ENCODE assay signal across 1 cellular context in genomic region chr20:54133434-54134427, GRCh38.
TF ChIP-seq lines count a peak whose summit lies in the region.

No MANE protein-coding gene starts in this region.

TF ChIP-seq in HepG2, 621 proteins besides CTCF, POLR2A, EP300 and RAD21 (continued from another document and continues in another):
- TF ChIP-seq, protein P1, sequence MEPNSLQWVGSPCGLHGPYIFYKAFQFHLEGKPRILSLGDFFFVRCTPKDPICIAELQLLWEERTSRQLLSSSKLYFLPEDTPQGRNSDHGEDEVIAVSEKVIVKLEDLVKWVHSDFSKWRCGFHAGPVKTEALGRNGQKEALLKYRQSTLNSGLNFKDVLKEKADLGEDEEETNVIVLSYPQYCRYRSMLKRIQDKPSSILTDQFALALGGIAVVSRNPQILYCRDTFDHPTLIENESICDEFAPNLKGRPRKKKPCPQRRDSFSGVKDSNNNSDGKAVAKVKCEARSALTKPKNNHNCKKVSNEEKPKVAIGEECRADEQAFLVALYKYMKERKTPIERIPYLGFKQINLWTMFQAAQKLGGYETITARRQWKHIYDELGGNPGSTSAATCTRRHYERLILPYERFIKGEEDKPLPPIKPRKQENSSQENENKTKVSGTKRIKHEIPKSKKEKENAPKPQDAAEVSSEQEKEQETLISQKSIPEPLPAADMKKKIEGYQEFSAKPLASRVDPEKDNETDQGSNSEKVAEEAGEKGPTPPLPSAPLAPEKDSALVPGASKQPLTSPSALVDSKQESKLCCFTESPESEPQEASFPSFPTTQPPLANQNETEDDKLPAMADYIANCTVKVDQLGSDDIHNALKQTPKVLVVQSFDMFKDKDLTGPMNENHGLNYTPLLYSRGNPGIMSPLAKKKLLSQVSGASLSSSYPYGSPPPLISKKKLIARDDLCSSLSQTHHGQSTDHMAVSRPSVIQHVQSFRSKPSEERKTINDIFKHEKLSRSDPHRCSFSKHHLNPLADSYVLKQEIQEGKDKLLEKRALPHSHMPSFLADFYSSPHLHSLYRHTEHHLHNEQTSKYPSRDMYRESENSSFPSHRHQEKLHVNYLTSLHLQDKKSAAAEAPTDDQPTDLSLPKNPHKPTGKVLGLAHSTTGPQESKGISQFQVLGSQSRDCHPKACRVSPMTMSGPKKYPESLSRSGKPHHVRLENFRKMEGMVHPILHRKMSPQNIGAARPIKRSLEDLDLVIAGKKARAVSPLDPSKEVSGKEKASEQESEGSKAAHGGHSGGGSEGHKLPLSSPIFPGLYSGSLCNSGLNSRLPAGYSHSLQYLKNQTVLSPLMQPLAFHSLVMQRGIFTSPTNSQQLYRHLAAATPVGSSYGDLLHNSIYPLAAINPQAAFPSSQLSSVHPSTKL (CRISPR knock-in tag; IDR thresholded peaks at IDR 0.05), result peak; percentile 89
- TF ChIP-seq MAF1 (CRISPR knock-in tag; IDR thresholded peaks at IDR 0.05; ENCODE audit: borderline replicate concordance) (0 out of 2 replicates have a peak, but pooled peaks have one; percentile 65), ZNF12 (CRISPR knock-in tag; IDR thresholded peaks at IDR 0.05) (peak; percentile 91), ZSCAN12 (CRISPR knock-in tag; IDR thresholded peaks at IDR 0.05) (0 out of 2 replicates have a peak, but pooled peaks have one; percentile 71), MXD4 (CRISPR knock-in tag; IDR thresholded peaks at IDR 0.05) (peak; percentile 53; the same call in 1 of the 2 replicates), ZNF761 (CRISPR knock-in tag; conservative IDR thresholded peaks at IDR 0.05) (peak; percentile 42; the same call in 1 of the 2 replicates), ATRX (CRISPR knock-in tag; IDR thresholded peaks at IDR 0.05; ENCODE audit: borderline replicate concordance) (no peak), TBX3 (IDR thresholded peaks at IDR 0.05; ENCODE audit: borderline replicate concordance) (0 out of 2 replicates have a peak, but pooled peaks have one; percentile 37), RXRB (CRISPR knock-in tag; IDR thresholded peaks at IDR 0.05; ENCODE audit: borderline replicate concordance) (peak; percentile 81; the same call in 1 of the 2 replicates), NFYB (CRISPR knock-in tag; IDR thresholded peaks at IDR 0.05) (no peak; the same call in 1 of the 2 replicates), ZNF672 (CRISPR knock-in tag; IDR thresholded peaks at IDR 0.05) (no peak), MAFG (CRISPR knock-in tag; IDR thresholded peaks at IDR 0.05) (peak; percentile 90), BRCA1 (CRISPR knock-in tag; IDR thresholded peaks at IDR 0.05) (0 out of 2 replicates have a peak, but pooled peaks have one; percentile 56), KDM4B (CRISPR knock-in tag; IDR thresholded peaks at IDR 0.05) (0 out of 2 replicates have a peak, but pooled peaks have one; percentile 39), ASH2L (IDR thresholded peaks at IDR 0.05; ENCODE audit: insufficient read length, low read depth, low read length) (peak; percentile 50), RFX3 (CRISPR knock-in tag; IDR thresholded peaks at IDR 0.05) (no peak), ZNF883 (CRISPR knock-in tag; IDR thresholded peaks at IDR 0.05; ENCODE audit: not compliant biosample characterization) (peak; percentile 80), GATAD1 (CRISPR knock-in tag; IDR thresholded peaks at IDR 0.05) (peak; percentile 60; the same call in 1 of the 2 replicates), AHDC1 (CRISPR knock-in tag; IDR thresholded peaks at IDR 0.05; ENCODE audit: borderline replicate concordance) (peak; percentile 44; the same call in 1 of the 2 replicates), ZNF292 (CRISPR knock-in tag; IDR thresholded peaks at IDR 0.05; ENCODE audit: borderline replicate concordance, low read depth) (peak; percentile 99), CCAR2 (optimal IDR thresholded peaks at IDR 0.05; ENCODE audit: low read depth, low read length) (peak; percentile 81), POLR2AphosphoS5 (IDR thresholded peaks at IDR 0.05; ENCODE audit: low read depth, low read length) (peak; percentile 93), ZNF574 (CRISPR knock-in tag; IDR thresholded peaks at IDR 0.05) (peak; percentile 59; the same call in 1 of the 2 replicates), ZFY (CRISPR knock-in tag; IDR thresholded peaks at IDR 0.05) (peak; percentile 50; the same call in 1 of the 2 replicates), CREM (IDR thresholded peaks at IDR 0.05) (peak; percentile 62), CREM (CRISPR knock-in tag; IDR thresholded peaks at IDR 0.05) (no peak), ZSCAN9 (CRISPR knock-in tag; IDR thresholded peaks at IDR 0.05; ENCODE audit: borderline replicate concordance) (peak; percentile 84; the same call in 1 of the 2 replicates), AKAP8 (CRISPR knock-in tag; IDR thresholded peaks at IDR 0.05) (0 out of 2 replicates have a peak, but pooled peaks have one; percentile 14), ZFP41 (CRISPR knock-in tag; IDR thresholded peaks at IDR 0.05; ENCODE audit: borderline replicate concordance) (no peak), EZH2 (conservative IDR thresholded peaks at IDR 0.05; ENCODE audit: low read depth, low read length) (no peak), ZNF10 (CRISPR knock-in tag; IDR thresholded peaks at IDR 0.05; ENCODE audit: borderline replicate concordance, low read depth) (no peak), MYNN (CRISPR knock-in tag; IDR thresholded peaks at IDR 0.05; ENCODE audit: low read depth) (peak; percentile 13; the same call in 1 of the 2 replicates), CREBL2 (CRISPR knock-in tag; IDR thresholded peaks at IDR 0.05; ENCODE audit: borderline replicate concordance) (0 out of 2 replicates have a peak, but pooled peaks have one; percentile 9), ZNF350 (CRISPR knock-in tag; IDR thresholded peaks at IDR 0.05; ENCODE audit: borderline replicate concordance, low read depth) (0 out of 2 replicates have a peak, but pooled peaks have one; percentile 35), RCOR2 (CRISPR knock-in tag; IDR thresholded peaks at IDR 0.05) (peak; percentile 51; the same call in 1 of the 2 replicates), POLR2G (IDR thresholded peaks at IDR 0.05; ENCODE audit: low read depth, low read length) (peak; percentile 95), SOX5 (CRISPR knock-in tag; IDR thresholded peaks at IDR 0.05; ENCODE audit: borderline replicate concordance) (peak; percentile 78; the same call in 1 of the 2 replicates), MTF2 (CRISPR knock-in tag; IDR thresholded peaks at IDR 0.05; ENCODE audit: borderline replicate concordance) (no peak), ZNF598 (CRISPR knock-in tag; IDR thresholded peaks at IDR 0.05; ENCODE audit: borderline replicate concordance) (0 out of 2 replicates have a peak, but pooled peaks have one; percentile 65), TBL1XR1 (IDR thresholded peaks at IDR 0.05; ENCODE audit: borderline replicate concordance, low read length, partially characterized antibody) (peak; percentile 79), FUBP1 (CRISPR knock-in tag; IDR thresholded peaks at IDR 0.05; ENCODE audit: borderline replicate concordance) (no peak; the same call in 1 of the 2 replicates), TOPORS (CRISPR knock-in tag; IDR thresholded peaks at IDR 0.05) (no peak), DNMT1 (CRISPR knock-in tag; IDR thresholded peaks at IDR 0.05) (0 out of 2 replicates have a peak, but pooled peaks have one; percentile 30)
- TF ChIP-seq, protein P2, sequence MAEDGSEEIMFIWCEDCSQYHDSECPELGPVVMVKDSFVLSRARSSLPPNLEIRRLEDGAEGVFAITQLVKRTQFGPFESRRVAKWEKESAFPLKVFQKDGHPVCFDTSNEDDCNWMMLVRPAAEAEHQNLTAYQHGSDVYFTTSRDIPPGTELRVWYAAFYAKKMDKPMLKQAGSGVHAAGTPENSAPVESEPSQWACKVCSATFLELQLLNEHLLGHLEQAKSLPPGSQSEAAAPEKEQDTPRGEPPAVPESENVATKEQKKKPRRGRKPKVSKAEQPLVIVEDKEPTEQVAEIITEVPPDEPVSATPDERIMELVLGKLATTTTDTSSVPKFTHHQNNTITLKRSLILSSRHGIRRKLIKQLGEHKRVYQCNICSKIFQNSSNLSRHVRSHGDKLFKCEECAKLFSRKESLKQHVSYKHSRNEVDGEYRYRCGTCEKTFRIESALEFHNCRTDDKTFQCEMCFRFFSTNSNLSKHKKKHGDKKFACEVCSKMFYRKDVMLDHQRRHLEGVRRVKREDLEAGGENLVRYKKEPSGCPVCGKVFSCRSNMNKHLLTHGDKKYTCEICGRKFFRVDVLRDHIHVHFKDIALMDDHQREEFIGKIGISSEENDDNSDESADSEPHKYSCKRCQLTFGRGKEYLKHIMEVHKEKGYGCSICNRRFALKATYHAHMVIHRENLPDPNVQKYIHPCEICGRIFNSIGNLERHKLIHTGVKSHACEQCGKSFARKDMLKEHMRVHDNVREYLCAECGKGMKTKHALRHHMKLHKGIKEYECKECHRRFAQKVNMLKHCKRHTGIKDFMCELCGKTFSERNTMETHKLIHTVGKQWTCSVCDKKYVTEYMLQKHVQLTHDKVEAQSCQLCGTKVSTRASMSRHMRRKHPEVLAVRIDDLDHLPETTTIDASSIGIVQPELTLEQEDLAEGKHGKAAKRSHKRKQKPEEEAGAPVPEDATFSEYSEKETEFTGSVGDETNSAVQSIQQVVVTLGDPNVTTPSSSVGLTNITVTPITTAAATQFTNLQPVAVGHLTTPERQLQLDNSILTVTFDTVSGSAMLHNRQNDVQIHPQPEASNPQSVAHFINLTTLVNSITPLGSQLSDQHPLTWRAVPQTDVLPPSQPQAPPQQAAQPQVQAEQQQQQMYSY (CRISPR knock-in tag; IDR thresholded peaks at IDR 0.05), result 0 out of 2 replicates have a peak, but pooled peaks have one; percentile 35
